Comparison of ENCODE assay signal across 26 cellular contexts in the genomic region with DNA sequence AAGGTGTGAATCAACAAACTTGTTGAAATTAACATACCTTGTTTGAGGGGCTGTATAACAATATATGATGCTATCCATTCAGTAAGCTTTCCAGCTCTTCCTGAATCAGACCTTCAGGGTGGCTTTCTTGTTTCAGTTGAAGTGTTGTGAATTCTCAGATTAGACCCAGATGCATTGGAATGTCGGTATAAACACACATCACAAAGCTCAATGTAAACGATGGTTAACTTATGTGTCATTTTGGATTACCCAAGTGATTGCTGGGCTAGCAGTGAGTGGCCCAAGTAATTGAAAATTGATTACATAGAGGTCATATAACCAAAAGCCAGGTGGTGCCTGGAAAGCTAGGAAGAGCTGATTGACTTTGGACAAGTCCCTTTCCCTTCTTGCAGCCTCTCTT.
DNase-seq lines count a peak whose midpoint lies in the region; ATAC-seq and TF ChIP-seq lines count a peak whose summit lies in the region.
"Had no signal": no experiment of that assay in that cellular context is flagged by ENCODE, and none has a peak within 500 bp of the region (broad histone marks: within the 10 kb centered on the region; RNA-seq: fewer than 3 reads in every experiment).

No MANE protein-coding gene starts in this region.

- CTCF ChIA-PET in WTC11 (lab: Charles Lee): interaction anchor here (1.0 to 1.1 kb wide), 2 partner anchors 18 to 191 kb away, joined by 3 to 4 read pairs; no protein-coding TSS in a partner anchor

- DNase-seq in WTC11 (ENCODE audit: low spot score): no peak
- peak; percentile 24 for DNase-seq in iris pigment epithelial cell (ENCODE audit: low read depth)
- DNase-seq in activated CD4-positive, CD25-positive, alpha-beta regulatory T cell (lab: John Stamatoyannopoulos, UW): no peak
- no peak for DNase-seq in NCI-H1092 treated with DMSO at 0.1 percent for 48 hours (lab: John Stamatoyannopoulos, UW)
- DNase-seq in NCI-H187 (lab: John Stamatoyannopoulos, UW): no peak
- DNase-seq: CD8-positive, alpha-beta memory T cell; DMS 273 treated with DMSO at 0.1 percent for 48 hours; DMS79; EL; GF-D8; GOT3; KBM-7; MV-4-11; NCI-H1694; NCI-H2081; NCI-H2227 treated with DMSO at 0.1 percent for 48 hours; NCI-H510A; NCI-H69; Right ventricle myocardium superior; RPMI8226; T-helper 1 cell had no signal

- H3K36me3 Mint-ChIP-seq in WTC11: no peaks in the 10 kb centered on the region
- H3K36me3 Mint-ChIP-seq: CD8-positive, alpha-beta memory T cell had no signal

- H3K4me3 ChIP-seq in HUES6 (ENCODE audit: low read depth, low read length): no peak overlapping the region

- H3K27me3 Mint-ChIP-seq in WTC11 (ENCODE audit: low read depth): no peaks in the 10 kb centered on the region

- H3K4me3 Mint-ChIP-seq in WTC11: no peak overlapping the region
- H3K4me3 Mint-ChIP-seq: B cell; CD8-positive, alpha-beta memory T cell had no signal

- peak overlapping the region; percentile 78; the same call in 1 of the 2 replicates for H3K27ac ChIP-seq in HUES6 (ENCODE audit: low read depth, low read length)
- H3K27ac ChIP-seq: C4-2B had no signal

- H3K4me1 Mint-ChIP-seq in WTC11: peaks cover 59% of the 10 kb centered on the region
- H3K4me1 Mint-ChIP-seq: B cell; CD8-positive, alpha-beta memory T cell had no signal

- TF ChIP-seq CTCF in WTC11 (IDR thresholded peaks at IDR 0.05): no peak

- ATAC-seq in WTC11 (peak; percentile 44), GM18511 (IDR thresholded peaks at IDR 0.05; ENCODE audit: unreplicated experiment) (no peak)
- ATAC-seq: HCT116 had no signal

- peak overlapping the region; percentile 88 for H3K27ac Mint-ChIP-seq in WTC11
- H3K27ac Mint-ChIP-seq: B cell; CD8-positive, alpha-beta memory T cell had no signal

- H3K9me3 ChIP-seq in HUES6 (ENCODE audit: control insufficient read depth, insufficient read depth, low read depth, low read length): no peaks in the 10 kb centered on the region

- peak overlapping the region; percentile 20 for H3K9ac ChIP-seq in HUES6 (ENCODE audit: low read length)

- H3K4me1 ChIP-seq in HUES6 (ENCODE audit: control insufficient read depth, insufficient read depth, low read length): peaks cover 52% of the 10 kb centered on the region

- H3K9me3 Mint-ChIP-seq in WTC11: no peaks in the 10 kb centered on the region
- H3K9me3 Mint-ChIP-seq: CD8-positive, alpha-beta memory T cell had no signal

- no peaks in the 10 kb centered on the region for H3K36me3 ChIP-seq in HUES6 (ENCODE audit: control insufficient read depth, insufficient read depth, low read length)

- POLR2A ChIA-PET in WTC11 (lab: Charles Lee): no interaction called here

- H3K27me3 ChIP-seq in HUES6 (ENCODE audit: control insufficient read depth, insufficient read depth, low read length): no peaks in the 10 kb centered on the region

TF ChIP-seq in WTC11, 78 proteins besides CTCF, POLR2A, EP300 and RAD21:
- TF ChIP-seq ZNF138 (CRISPR knock-in tag; conservative IDR thresholded peaks at IDR 0.05) (no peak), PREB (CRISPR knock-in tag; IDR thresholded peaks at IDR 0.05; ENCODE audit: borderline replicate concordance) (no peak), STAT6 (CRISPR knock-in tag; conservative IDR thresholded peaks at IDR 0.05; ENCODE audit: low read depth) (no peak), NR3C1 (CRISPR knock-in tag; conservative IDR thresholded peaks at IDR 0.05; ENCODE audit: low read depth) (no peak), SOX15 (CRISPR knock-in tag; IDR thresholded peaks at IDR 0.05) (no peak), CBFB (CRISPR knock-in tag; IDR thresholded peaks at IDR 0.05; ENCODE audit: low read depth) (no peak), ZNF219 (CRISPR knock-in tag; IDR thresholded peaks at IDR 0.05; ENCODE audit: borderline replicate concordance) (no peak), ZNF396 (CRISPR knock-in tag; IDR thresholded peaks at IDR 0.05; ENCODE audit: borderline replicate concordance) (no peak), ZNF317 (CRISPR knock-in tag; IDR thresholded peaks at IDR 0.05; ENCODE audit: borderline replicate concordance, low read depth) (no peak), E2F4 (CRISPR knock-in tag; IDR thresholded peaks at IDR 0.05; ENCODE audit: borderline replicate concordance, low read depth) (no peak), CREB1 (CRISPR knock-in tag; IDR thresholded peaks at IDR 0.05) (no peak), OVOL2 (CRISPR knock-in tag; IDR thresholded peaks at IDR 0.05; ENCODE audit: borderline replicate concordance) (no peak), SP1 (CRISPR knock-in tag; conservative IDR thresholded peaks at IDR 0.05) (no peak)
- TF ChIP-seq, protein P1, sequence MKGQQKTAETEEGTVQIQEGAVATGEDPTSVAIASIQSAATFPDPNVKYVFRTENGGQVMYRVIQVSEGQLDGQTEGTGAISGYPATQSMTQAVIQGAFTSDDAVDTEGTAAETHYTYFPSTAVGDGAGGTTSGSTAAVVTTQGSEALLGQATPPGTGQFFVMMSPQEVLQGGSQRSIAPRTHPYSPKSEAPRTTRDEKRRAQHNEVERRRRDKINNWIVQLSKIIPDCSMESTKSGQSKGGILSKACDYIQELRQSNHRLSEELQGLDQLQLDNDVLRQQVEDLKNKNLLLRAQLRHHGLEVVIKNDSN (CRISPR knock-in tag; IDR thresholded peaks at IDR 0.05): no peak
- TF ChIP-seq, protein P2, sequence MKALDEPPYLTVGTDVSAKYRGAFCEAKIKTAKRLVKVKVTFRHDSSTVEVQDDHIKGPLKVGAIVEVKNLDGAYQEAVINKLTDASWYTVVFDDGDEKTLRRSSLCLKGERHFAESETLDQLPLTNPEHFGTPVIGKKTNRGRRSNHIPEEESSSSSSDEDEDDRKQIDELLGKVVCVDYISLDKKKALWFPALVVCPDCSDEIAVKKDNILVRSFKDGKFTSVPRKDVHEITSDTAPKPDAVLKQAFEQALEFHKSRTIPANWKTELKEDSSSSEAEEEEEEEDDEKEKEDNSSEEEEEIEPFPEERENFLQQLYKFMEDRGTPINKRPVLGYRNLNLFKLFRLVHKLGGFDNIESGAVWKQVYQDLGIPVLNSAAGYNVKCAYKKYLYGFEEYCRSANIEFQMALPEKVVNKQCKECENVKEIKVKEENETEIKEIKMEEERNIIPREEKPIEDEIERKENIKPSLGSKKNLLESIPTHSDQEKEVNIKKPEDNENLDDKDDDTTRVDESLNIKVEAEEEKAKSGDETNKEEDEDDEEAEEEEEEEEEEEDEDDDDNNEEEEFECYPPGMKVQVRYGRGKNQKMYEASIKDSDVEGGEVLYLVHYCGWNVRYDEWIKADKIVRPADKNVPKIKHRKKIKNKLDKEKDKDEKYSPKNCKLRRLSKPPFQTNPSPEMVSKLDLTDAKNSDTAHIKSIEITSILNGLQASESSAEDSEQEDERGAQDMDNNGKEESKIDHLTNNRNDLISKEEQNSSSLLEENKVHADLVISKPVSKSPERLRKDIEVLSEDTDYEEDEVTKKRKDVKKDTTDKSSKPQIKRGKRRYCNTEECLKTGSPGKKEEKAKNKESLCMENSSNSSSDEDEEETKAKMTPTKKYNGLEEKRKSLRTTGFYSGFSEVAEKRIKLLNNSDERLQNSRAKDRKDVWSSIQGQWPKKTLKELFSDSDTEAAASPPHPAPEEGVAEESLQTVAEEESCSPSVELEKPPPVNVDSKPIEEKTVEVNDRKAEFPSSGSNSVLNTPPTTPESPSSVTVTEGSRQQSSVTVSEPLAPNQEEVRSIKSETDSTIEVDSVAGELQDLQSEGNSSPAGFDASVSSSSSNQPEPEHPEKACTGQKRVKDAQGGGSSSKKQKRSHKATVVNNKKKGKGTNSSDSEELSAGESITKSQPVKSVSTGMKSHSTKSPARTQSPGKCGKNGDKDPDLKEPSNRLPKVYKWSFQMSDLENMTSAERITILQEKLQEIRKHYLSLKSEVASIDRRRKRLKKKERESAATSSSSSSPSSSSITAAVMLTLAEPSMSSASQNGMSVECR (CRISPR knock-in tag; IDR thresholded peaks at IDR 0.05; ENCODE audit: borderline replicate concordance): no peak
